Comparison of ENCODE assay signal across 10 cellular contexts in genomic region chr1:44316231-44316759, GRCh38. TPM values are rescaled to one million over a fixed set of nuclear protein-coding genes. Genes with fewer than 3 reads are reported as not detected.
DNase-seq lines count a peak whose midpoint lies in the region; ATAC-seq and TF ChIP-seq lines count a peak whose summit lies in the region.
"Had no signal": no experiment of that assay in that cellular context is flagged by ENCODE, and none has a peak within 500 bp of the region (broad histone marks: within the 10 kb centered on the region; RNA-seq: fewer than 3 reads in every experiment).

No MANE protein-coding gene starts in this region.

- H3K79me2 ChIP-seq in neural progenitor cell (ENCODE audit: low read depth) = no peaks in the 10 kb centered on the region

- TF ChIP-seq CTCF in neural progenitor cell (IDR thresholded peaks at IDR 0.05) = no peak
- no peak for TF ChIP-seq CTCF in ovary (IDR thresholded peaks at IDR 0.05)
- no peak for TF ChIP-seq CTCF in GM13976 (IDR thresholded peaks at IDR 0.05; ENCODE audit: borderline replicate concordance, control extremely low read depth, extremely low read depth, insufficient read depth, missing control alignments)

- H3K4me1 Mint-ChIP-seq in activated T-helper 1 cell treated with anti-CD3 and anti-CD28 coated beads, Interleukin-12 subunit alpha, Interleukin-12 subunit beta, Interleukin-2, Interleukin-4 antibody, amounts not matched to agents 30 ng/mL and 10 ng/mL and 1 ng/mL, durations not matched to agents 14 hours and 24 hours and 36 hours (ENCODE audit: low read depth) = peaks cover 38% of the 10 kb centered on the region
- H3K4me1 Mint-ChIP-seq in neural progenitor cell = peaks cover 47% of the 10 kb centered on the region

- DNase-seq in NCI-H1436 treated with DMSO at 0.1 percent for 48 hours (lab: John Stamatoyannopoulos, UW) (peak; percentile 74), neural progenitor cell (ENCODE audit: low spot score) (peak; percentile 52), ovary (no peak), T-helper 9 cell (no peak), GM13976 (ENCODE audit: low spot score) (no peak)
- peak; percentile 5 for DNase-seq in activated T-helper 1 cell treated with anti-CD3 and anti-CD28 coated beads, Interleukin-12 subunit alpha, Interleukin-12 subunit beta, Interleukin-2, Interleukin-4 antibody, amounts not matched to agents 30 ng/mL and 10 ng/mL and 1 ng/mL, durations not matched to agents 14 hours and 24 hours and 36 hours (ENCODE audit: low spot score)
- DNase-seq: effector CD4-positive, alpha-beta T cell; naive B cell; substantia nigra had no signal

- H3K4me1 ChIP-seq in neural progenitor cell (peaks cover 50% of the 10 kb centered on the region), ovary (ENCODE audit: insufficient read depth) (no peaks in the 10 kb centered on the region)

- H3K4me3 Mint-ChIP-seq in activated T-helper 1 cell treated with anti-CD3 and anti-CD28 coated beads, Interleukin-12 subunit alpha, Interleukin-12 subunit beta, Interleukin-2, Interleukin-4 antibody, amounts not matched to agents 30 ng/mL and 10 ng/mL and 1 ng/mL, durations not matched to agents 14 hours and 24 hours and 36 hours = no peak overlapping the region
- no peak overlapping the region for H3K4me3 Mint-ChIP-seq in neural progenitor cell
- H3K4me3 Mint-ChIP-seq: naive B cell had no signal

- TF ChIP-seq POLR2A in ovary (IDR thresholded peaks at IDR 0.05) = no peak

- peaks cover 84% of the 10 kb centered on the region for H4K20me1 ChIP-seq in neural progenitor cell (ENCODE audit: low read depth)

- in situ Hi-C loops in GM13976 (cut with MboI; ENCODE audit: low sequenced_read_pairs, unreplicated experiment) = no loop called here

- no peak overlapping the region for H3K9ac ChIP-seq in neural progenitor cell

- no peaks in the 10 kb centered on the region for H3K27me3 Mint-ChIP-seq in activated T-helper 1 cell treated with anti-CD3 and anti-CD28 coated beads, Interleukin-12 subunit alpha, Interleukin-12 subunit beta, Interleukin-2, Interleukin-4 antibody, amounts not matched to agents 30 ng/mL and 10 ng/mL and 1 ng/mL, durations not matched to agents 14 hours and 24 hours and 36 hours (ENCODE audit: insufficient read depth)
- peaks cover 3% of the 10 kb centered on the region for H3K27me3 Mint-ChIP-seq in neural progenitor cell (ENCODE audit: insufficient read depth, low read depth)
- H3K27me3 Mint-ChIP-seq: naive B cell had no signal

- no peaks in the 10 kb centered on the region for H3K9me3 ChIP-seq in neural progenitor cell (ENCODE audit: low read depth)
- H3K9me3 ChIP-seq in ovary = no peaks in the 10 kb centered on the region

- no peak for TF ChIP-seq EP300 in ovary (IDR thresholded peaks at IDR 0.05)

- no peak overlapping the region for H3K27ac Mint-ChIP-seq in activated T-helper 1 cell treated with anti-CD3 and anti-CD28 coated beads, Interleukin-12 subunit alpha, Interleukin-12 subunit beta, Interleukin-2, Interleukin-4 antibody, amounts not matched to agents 30 ng/mL and 10 ng/mL and 1 ng/mL, durations not matched to agents 14 hours and 24 hours and 36 hours
- H3K27ac Mint-ChIP-seq in neural progenitor cell = peak overlapping the region; percentile 35

- H3K36me3 ChIP-seq in neural progenitor cell (no peaks in the 10 kb centered on the region), ovary (no peaks in the 10 kb centered on the region)

- 56 to 65% (median 59%) methylated on average over 1 of the region's 1 CpG for WGBS in ovary, 3 donors

- H3K4me3 ChIP-seq in neural progenitor cell = no peak overlapping the region
- H3K4me3 ChIP-seq in ovary = no peak overlapping the region

- no peaks in the 10 kb centered on the region for H3K9me3 Mint-ChIP-seq in activated T-helper 1 cell treated with anti-CD3 and anti-CD28 coated beads, Interleukin-12 subunit alpha, Interleukin-12 subunit beta, Interleukin-2, Interleukin-4 antibody, amounts not matched to agents 30 ng/mL and 10 ng/mL and 1 ng/mL, durations not matched to agents 14 hours and 24 hours and 36 hours
- no peaks in the 10 kb centered on the region for H3K9me3 Mint-ChIP-seq in neural progenitor cell
- H3K9me3 Mint-ChIP-seq: naive B cell had no signal

- peaks cover 22% of the 10 kb centered on the region for H3K36me3 Mint-ChIP-seq in activated T-helper 1 cell treated with anti-CD3 and anti-CD28 coated beads, Interleukin-12 subunit alpha, Interleukin-12 subunit beta, Interleukin-2, Interleukin-4 antibody, amounts not matched to agents 30 ng/mL and 10 ng/mL and 1 ng/mL, durations not matched to agents 14 hours and 24 hours and 36 hours (ENCODE audit: low read depth)
- peaks cover 23% of the 10 kb centered on the region for H3K36me3 Mint-ChIP-seq in neural progenitor cell

- peaks cover 36% of the 10 kb centered on the region for H3F3A ChIP-seq in neural progenitor cell (ENCODE audit: low read depth)

- intact Hi-C loops in activated T-helper 1 cell treated with anti-CD3 and anti-CD28 coated beads, Interleukin-12 subunit alpha, Interleukin-12 subunit beta, Interleukin-2, Interleukin-4 antibody, amounts not matched to agents 30 ng/mL and 10 ng/mL and 1 ng/mL, durations not matched to agents 14 hours and 24 hours and 36 hours (cut with micrococcal nuclease) = loop anchor here (1.0 to 5.0 kb wide), 3 partner anchors 10 to 64 kb away; no protein-coding TSS in a partner anchor
- intact Hi-C loops in ovary (cut with DNase I) = loop anchor here in 1 of 4 donors (5.0 kb wide), 1 partner anchor 94 kb away; no protein-coding TSS in a partner anchor

- no peaks in the 10 kb centered on the region for H3K27me3 ChIP-seq in neural progenitor cell
- no peaks in the 10 kb centered on the region for H3K27me3 ChIP-seq in ovary

- ATAC-seq in GM21447 (IDR thresholded peaks at IDR 0.05; ENCODE audit: unreplicated experiment) = peak; percentile 54

- no peak overlapping the region for H3K4me2 ChIP-seq in neural progenitor cell

- H2AFZ ChIP-seq in neural progenitor cell (replicated peaks) = no peak overlapping the region

- H3K27ac ChIP-seq in neural progenitor cell (no peak overlapping the region), ovary (no peak overlapping the region)

RNA-seq across cellular contexts. Expression of gene ERI3, which starts 38.8 kb away (rescaled TPM):
- total RNA-seq in activated T-helper 1 cell treated with anti-CD3 and anti-CD28 coated beads, Interleukin-12 subunit alpha, Interleukin-12 subunit beta, Interleukin-2, Interleukin-4 antibody, amounts not matched to agents 30 ng/mL and 10 ng/mL and 1 ng/mL, durations not matched to agents 14 hours and 24 hours and 36 hours = 51.4 and 55.4 TPM in 2 replicates
- total RNA-seq in neural progenitor cell (ENCODE audit: low replicate concordance) = 31.0 and 68.3 TPM in 2 replicates
- 10 to 100 TPM; 41.7 to 67.0 (median 52.4) TPM for total RNA-seq in ovary
- polyA plus RNA-seq in ovary = 10 to 100 TPM; 35.4 to 39.0 TPM

Comparison
In these comparisons a context has a peak if more than half of its experiments do, and no peak if none do; other contexts are left out.
1. DNase-seq: peak in NCI-H1436 treated with DMSO at 0.1 percent for 48 hours (single experiment), activated T-helper 1 cell treated with anti-CD3 and anti-CD28 coated beads, Interleukin-12 subunit alpha, Interleukin-12 subunit beta, Interleukin-2, Interleukin-4 antibody, amounts not matched to agents 30 ng/mL and 10 ng/mL and 1 ng/mL, durations not matched to agents 14 hours and 24 hours and 36 hours (single experiment) and neural progenitor cell (single experiment); none in ovary (0 of 5), T-helper 9 cell (single experiment) and GM13976 (single experiment).